Comparison of ENCODE assay signal across 27 cellular contexts in the genomic region with DNA sequence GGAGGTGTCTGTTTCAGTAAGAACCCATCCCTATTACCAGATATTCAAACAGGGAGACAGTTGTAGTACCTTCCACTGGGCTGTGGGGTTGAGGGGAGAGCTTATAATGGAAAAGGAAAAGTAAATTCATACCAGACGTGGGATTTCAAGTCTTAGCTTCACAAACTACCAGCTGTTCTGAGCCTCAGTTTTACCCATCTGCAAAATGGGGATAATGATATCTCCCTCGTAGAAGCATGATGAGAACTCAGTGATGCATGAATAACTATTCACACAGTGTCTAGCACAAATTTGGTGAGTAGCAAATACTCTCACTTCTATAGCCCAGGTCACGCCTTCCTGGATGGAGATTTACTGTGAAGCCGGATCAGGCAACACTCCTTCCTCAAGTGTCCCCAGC. TPM values are rescaled to one million over a fixed set of nuclear protein-coding genes. Genes with fewer than 3 reads are reported as not detected.
DNase-seq lines count a peak whose midpoint lies in the region; ATAC-seq, FAIRE-seq and TF ChIP-seq lines count a peak whose summit lies in the region.
"Had no signal": no experiment of that assay in that cellular context is flagged by ENCODE, and none has a peak within 500 bp of the region (broad histone marks: within the 10 kb centered on the region; RNA-seq: fewer than 3 reads in every experiment).

No MANE protein-coding gene starts in this region.

- H3K4me2 ChIP-seq in HepG2 (ENCODE audit: low read depth, low read length) (no peak overlapping the region), GM12878 (ENCODE audit: control insufficient read depth, insufficient read depth) (no peak overlapping the region)
- H3K4me2 ChIP-seq: A549, KMS-11 had no signal

- 4% methylated on average over 2 of the region's 4 CpGs for WGBS in HepG2 (ENCODE audit: low lambda C conversion rate)
- 61% methylated on average over 4 of the region's 4 CpGs for WGBS in right lobe of liver (ENCODE audit: insufficient coverage, low coverage, low lambda C conversion rate, missing lambda C conversion rate)
- 65% methylated on average over 4 of the region's 4 CpGs for WGBS in GM12878 (ENCODE audit: insufficient coverage, insufficient replicate concordance, low lambda C conversion rate, missing lambda C conversion rate)
- 40 to 67% methylated on average over 2 to 4 of the region's 4 CpGs for WGBS in transverse colon (ENCODE audit: low coverage in 1 of 2), 2 donors

- H4K20me1 ChIP-seq in HepG2 (ENCODE audit: insufficient read depth, low read length), result no peaks in the 10 kb centered on the region
- no peaks in the 10 kb centered on the region for H4K20me1 ChIP-seq in GM12878 (ENCODE audit: control insufficient read depth, insufficient read depth)

- no peaks in the 10 kb centered on the region for H3K36me3 ChIP-seq in HepG2 (replicated peaks in 1 of 2; ENCODE audit: control insufficient read depth in 1 of 2, insufficient read depth in 2 of 2, low read length in 2 of 2)
- H3K36me3 ChIP-seq in right lobe of liver, result no peaks in the 10 kb centered on the region
- no peaks in the 10 kb centered on the region for H3K36me3 ChIP-seq in GM12878 (ENCODE audit: control insufficient read depth in 2 of 2, insufficient read depth in 2 of 2, low read length in 1 of 2)
- H3K36me3 ChIP-seq in transverse colon, result no peaks in the 10 kb centered on the region
- no peaks in the 10 kb centered on the region for H3K36me3 ChIP-seq in left lung

- no TSS peak for BruUV-seq in HepG2 (replicated peaks; lab: Mats Ljungman, UMichigan)
- no TSS peak for BruUV-seq in GM12878 (replicated peaks; lab: Mats Ljungman, UMichigan)

- DNase-seq in HepG2 (ENCODE audit: low spot score) (no peak), right lobe of liver (no peak), GM12878 (ENCODE audit: low read depth, low spot score) (no peak), transverse colon (no peak), putamen (ENCODE audit: low spot score) (no peak), left lung (no peak)
- DNase-seq: Caco-2; CD4-positive, alpha-beta memory T cell; DMS 273 treated with DMSO at 0.1 percent for 48 hours; DMS79 treated with DMSO at 0.1 percent for 48 hours; H9; HFFc6; NCI-H1105 treated with DMSO at 0.1 percent for 48 hours; NCI-H2029 treated with DMSO at 0.1 percent for 48 hours; NCI-H2171; NCI-H345; NCI-H524; PC-3; Right ventricle myocardium superior had no signal

- TF ChIP-seq RAD21 in HepG2 (CRISPR knock-in tag; IDR thresholded peaks at IDR 0.05), result no peak
- no peak for TF ChIP-seq RAD21 in GM12878 (IDR thresholded peaks at IDR 0.05; ENCODE audit: insufficient read depth, low read depth, low read length)

- SMC1A ChIA-PET in GM12878 (lab: Charles Lee; ENCODE audit: uncharacterized antibody, unreplicated experiment), result interaction anchor here (1.1 to 18.0 kb wide), 14 partner anchors 8 to 129 kb away, joined by 3 to 356 read pairs (median 25); partner anchors contain the start of gene IKZF1

- no peak for TF ChIP-seq EP300 in HepG2 (IDR thresholded peaks at IDR 0.05; ENCODE audit: low read depth in 2 of 2, low read length in 2 of 2)
- no peak for TF ChIP-seq EP300 in HepG2 (CRISPR knock-in tag; IDR thresholded peaks at IDR 0.05; ENCODE audit: borderline replicate concordance)
- no peak for TF ChIP-seq EP300 in GM12878 (IDR thresholded peaks at IDR 0.05; ENCODE audit: borderline replicate concordance in 1 of 2, control insufficient read depth in 1 of 2, low read depth in 2 of 2, low read length in 2 of 2)
- no peak for TF ChIP-seq EP300 in transverse colon (IDR thresholded peaks at IDR 0.05; ENCODE audit: low read depth)

- H3K79me2 ChIP-seq in HepG2 (ENCODE audit: insufficient read depth, low read length), result no peaks in the 10 kb centered on the region
- H3K79me2 ChIP-seq in GM12878 (ENCODE audit: control insufficient read depth, insufficient read depth, low read length), result no peaks in the 10 kb centered on the region

- no peak for TF ChIP-seq CTCF in HepG2 (CRISPR knock-in tag; IDR thresholded peaks at IDR 0.05)
- no peak for TF ChIP-seq CTCF in right lobe of liver (IDR thresholded peaks at IDR 0.05)
- TF ChIP-seq CTCF in GM12878 (IDR thresholded peaks at IDR 0.05 in 2 of 3, conservative IDR thresholded peaks at IDR 0.05 in 1 of 3; ENCODE audit: control insufficient read depth in 2 of 3, extremely low read depth in 1 of 3, insufficient read depth in 1 of 3, low read depth in 3 of 3, low read length in 3 of 3), result no peak
- TF ChIP-seq CTCF in transverse colon (IDR thresholded peaks at IDR 0.05), result no peak
- no peak for TF ChIP-seq CTCF in left lung (IDR thresholded peaks at IDR 0.05)

- H3K9ac ChIP-seq in HepG2 (ENCODE audit: insufficient read depth, low read depth, low read length) (no peak overlapping the region), GM12878 (ENCODE audit: control insufficient read depth, insufficient read depth, low read length) (no peak overlapping the region)
- H3K9ac ChIP-seq: KMS-11 had no signal

- ATAC-seq in HepG2 (no peak), right lobe of liver (no peak), GM19351 (IDR thresholded peaks at IDR 0.05; ENCODE audit: unreplicated experiment) (peak; percentile 25), GM12878 (no peak; the same call in 2 of the 3 replicates), left lung (no peak)
- ATAC-seq: A549, PC-3 had no signal

- H3K9me3 ChIP-seq in HepG2 (ENCODE audit: low read length) (no peaks in the 10 kb centered on the region), right lobe of liver (no peaks in the 10 kb centered on the region), GM12878 (replicated peaks; ENCODE audit: control insufficient read depth, insufficient read depth, low read length) (peaks cover 4% of the 10 kb centered on the region; the same call in 2 of the 3 replicates), transverse colon (no peaks in the 10 kb centered on the region), left lung (no peaks in the 10 kb centered on the region)
- H3K9me3 ChIP-seq: A549, Caco-2 had no signal

- H3K27me3 ChIP-seq in HepG2 (ENCODE audit: control insufficient read depth in 1 of 2, insufficient read depth in 2 of 2, low read length in 2 of 2), result no peaks in the 10 kb centered on the region
- H3K27me3 ChIP-seq in right lobe of liver, result no peaks in the 10 kb centered on the region
- H3K27me3 ChIP-seq in GM12878 (replicated peaks in 1 of 2; ENCODE audit: control insufficient read depth in 2 of 2, insufficient read depth in 2 of 2, low read length in 1 of 2), result no peaks in the 10 kb centered on the region
- no peaks in the 10 kb centered on the region for H3K27me3 ChIP-seq in transverse colon
- no peaks in the 10 kb centered on the region for H3K27me3 ChIP-seq in left lung

- intact Hi-C loops in HepG2 (cut with micrococcal nuclease; ENCODE audit: unreplicated experiment) (no loop called here), right lobe of liver (cut with DNase I) (no loop called here), GM12878 (cut with micrococcal nuclease; ENCODE audit: unreplicated experiment) (loop anchor here (2.0 kb wide), 1 partner anchor 93 kb away; no protein-coding TSS in a partner anchor), transverse colon (cut with DNase I; ENCODE audit: low total_unique reads) (no loop called here), left lung (cut with DNase I) (no loop called here)

- no peak overlapping the region for H3K4me3 ChIP-seq in HepG2 (replicated peaks in 1 of 3; ENCODE audit: insufficient read depth in 1 of 3, low read depth in 2 of 3, low read length in 3 of 3)
- H3K4me3 ChIP-seq in right lobe of liver, result no peak overlapping the region
- H3K4me3 ChIP-seq in GM12878, result no peak overlapping the region
- H3K4me3 ChIP-seq in transverse colon, result no peak overlapping the region
- H3K4me3 ChIP-seq in left lung, result no peak overlapping the region
- H3K4me3 ChIP-seq: A549 had no signal

- POLR2A ChIA-PET in HepG2 (lab: Yijun Ruan, JAX), result no interaction called here
- POLR2A ChIA-PET in GM12878 (lab: Charles Lee), result interaction anchor here (1.4 to 13.4 kb wide), 7 partner anchors 9 to 56 kb away, joined by 3 to 165 read pairs (median 7); partner anchors contain the start of gene IKZF1

- FAIRE-seq in HepG2 (lab: Jason Lieb, UNC), result no peak
- no peak for FAIRE-seq in GM12878 (lab: Jason Lieb, UNC)
- FAIRE-seq: A549 had no signal

- RAD21 ChIA-PET in GM12878 (lab: Charles Lee; ENCODE audit: unreplicated experiment), result interaction anchor here (0.9 to 15.0 kb wide), 11 partner anchors 7 to 130 kb away, joined by 3 to 293 read pairs (median 31); partner anchors contain the start of gene IKZF1

- H2AFZ ChIP-seq in HepG2 (ENCODE audit: low read length) (no peak overlapping the region), GM12878 (ENCODE audit: control insufficient read depth, low read depth, low read length) (no peak overlapping the region)

- H3K4me1 ChIP-seq in HepG2 (ENCODE audit: insufficient read depth, low read length), result no peaks in the 10 kb centered on the region
- no peaks in the 10 kb centered on the region for H3K4me1 ChIP-seq in right lobe of liver
- peaks cover 50% of the 10 kb centered on the region for H3K4me1 ChIP-seq in GM12878 (ENCODE audit: control insufficient read depth, insufficient read depth, low read length)
- no peaks in the 10 kb centered on the region for H3K4me1 ChIP-seq in transverse colon
- peaks cover 0 to 18% of the 10 kb centered on the region in 2 donors for H3K4me1 ChIP-seq in left lung
- H3K4me1 ChIP-seq: A549, Caco-2 had no signal

- H3K27ac ChIP-seq in HepG2 (ENCODE audit: extremely low read length, insufficient read depth, low read length) (no peak overlapping the region), right lobe of liver (no peak overlapping the region), GM12878 (ENCODE audit: control insufficient read depth, insufficient read depth) (no peak overlapping the region), transverse colon (no peak overlapping the region), left lung (no peak overlapping the region)
- H3K27ac ChIP-seq: A549, HL-60, KMS-11 had no signal

- in situ Hi-C loops in HepG2 (cut with HindIII; ENCODE audit: extremely low pct_ligation_motif_present, low pct_unique_long_range_greater_than_20kb) (no loop called here), GM12878 (cut with MboI) (no loop called here), transverse colon (cut with MboI; ENCODE audit: low pct_ligation_motif_present in 1 of 4, low pct_unique_long_range_greater_than_20kb in 1 of 4, low sequenced_read_pairs in 3 of 4) (no loop called here)

- TF ChIP-seq POLR2A in HepG2 (IDR thresholded peaks at IDR 0.05; ENCODE audit: insufficient read depth in 1 of 2, low read depth in 2 of 2, low read length in 2 of 2) (no peak), right lobe of liver (IDR thresholded peaks at IDR 0.05) (no peak), GM12878 (IDR thresholded peaks at IDR 0.05; ENCODE audit: low read depth, low read length) (no peak), transverse colon (IDR thresholded peaks at IDR 0.05) (no peak)

- CTCF ChIA-PET in HepG2 (lab: Yijun Ruan, JAX; ENCODE audit: low intra/inter-chr PET ratio, low total read pairs) (no interaction called here), GM12878 (lab: Yijun Ruan, JAX) (interaction anchor here (0.7 to 15.9 kb wide), 10 partner anchors 7 to 143 kb away, joined by 3 to 250 read pairs (median 12); partner anchors contain the start of gene IKZF1)

RNA-seq across cellular contexts. Expression of gene IKZF1, which starts 29.1 kb away (rescaled TPM):
- total RNA-seq in HepG2 (2016; rRNA removed; fragmentation: Illumina TruSeq; extraction: Trizol) (not detected in 2 replicates), right lobe of liver (1 to 10 TPM; 3.1 to 9.6 (median 5.2) TPM), GM12878 (2014; rRNA removed) (101 and 104 TPM in 2 replicates), GM12878 (2014; rRNA removed; fragmentation: Illumina TruSeq; extraction: Trizol) (69.5 and 70.2 TPM in 2 replicates), GM12878 (2021) (125 and 131 TPM in 2 replicates), transverse colon (100 to 1,000 TPM in 1 of 4 donors, 10 to 100 TPM in 1, 1 to 10 TPM in 2; 9.2 to 116 (median 29.1) TPM), left lung (10 to 100 TPM; 19.0 to 50.2 TPM)
- total RNA-seq in HepG2 (2016; cell fraction: cytosol; rRNA removed; fragmentation: Illumina TruSeq; extraction: Trizol; ENCODE audit: low read depth), result not detected in 2 replicates
- total RNA-seq in HepG2 (2016; cell fraction: insoluble cytoplasmic fraction; rRNA removed; fragmentation: Illumina TruSeq; extraction: Trizol), result not detected in 2 replicates
- not detected in 2 replicates for total RNA-seq in HepG2 (2016; cell fraction: membrane; rRNA removed; fragmentation: Illumina TruSeq; extraction: Trizol)
- total RNA-seq in HepG2 (2016; cell fraction: nucleus; rRNA removed; fragmentation: Illumina TruSeq; extraction: Trizol), result not detected in 2 replicates
- polyA plus RNA-seq in HepG2 (2011; rRNA removed) (not detected in 2 replicates), GM12878 (2011; rRNA removed) (58.5 and 61.7 TPM in 2 replicates), GM12878 (2014; fragmentation: Illumina TruSeq; extraction: Trizol) (73.0 and 73.8 TPM in 2 replicates), GM12878 (2014; fragmentation: Nextera tagmentation; extraction: Ambion mirVana) (10 to 100 TPM; 27.2 to 29.8 TPM), GM12878 (2014; rRNA removed) (60.3 and 64.2 TPM in 2 replicates), GM12878 (2016; fragmentation: Nextera tagmentation; extraction: Ambion mirVana) (10 to 100 TPM; 82.5 to 95.3 TPM)
- polyA plus RNA-seq in HepG2 (2011; cell fraction: cytosol; rRNA removed), result 0.01 TPM in 1 of 2 replicates, not detected in the other
- polyA plus RNA-seq in HepG2 (2011; cell fraction: nucleus; rRNA removed), result not detected in 2 replicates
- polyA plus RNA-seq in HepG2 (2012), result not detected in 2 replicates
- not detected in 2 replicates for polyA plus RNA-seq in HepG2 (2016; cell fraction: cytosol; fragmentation: Illumina TruSeq; extraction: Trizol; ENCODE audit: low read depth)
- polyA plus RNA-seq in HepG2 (2016; cell fraction: insoluble cytoplasmic fraction; fragmentation: Illumina TruSeq; extraction: Trizol; ENCODE audit: low read depth), result not detected in 2 replicates
- polyA plus RNA-seq in HepG2 (2016; cell fraction: membrane; fragmentation: Illumina TruSeq; extraction: Trizol; ENCODE audit: low read depth), result not detected in 2 replicates
- not detected in 2 replicates for polyA plus RNA-seq in HepG2 (2016; cell fraction: nucleus; fragmentation: Illumina TruSeq; extraction: Trizol; ENCODE audit: insufficient read depth, low read depth)
- 0.06 and 0.23 TPM in 2 replicates for polyA minus RNA-seq in HepG2 (2011; rRNA and poly(A)+ RNA removed; ENCODE audit: low replicate concordance)
- not detected in 2 replicates for polyA minus RNA-seq in HepG2 (2011; cell fraction: cytosol; rRNA and poly(A)+ RNA removed)
- not detected in 2 replicates for polyA minus RNA-seq in HepG2 (2011; cell fraction: nucleus; rRNA and poly(A)+ RNA removed)
- 250 and 261 TPM in 2 replicates for total RNA-seq in GM12878 (2013; cell fraction: nucleolus; rRNA removed)
- 23.9 TPM for polyA plus RNA-seq in GM12878 (2011; ENCODE audit: low read depth)
- polyA plus RNA-seq in GM12878 (2011; cell fraction: cytosol; rRNA removed), result 60.4 and 68.7 TPM in 2 replicates
- polyA plus RNA-seq in GM12878 (2011; cell fraction: nucleus; rRNA removed), result 76.4 and 80.1 TPM in 2 replicates
- 30.9 and 31.5 TPM in 2 replicates for polyA plus RNA-seq in GM12878 (2012)
- 133 and 138 TPM in 2 replicates for polyA minus RNA-seq in GM12878 (2011; rRNA and poly(A)+ RNA removed)
- 59.5 and 62.5 TPM in 2 replicates for polyA minus RNA-seq in GM12878 (2011; cell fraction: cytosol; rRNA and poly(A)+ RNA removed)
- 108 and 193 TPM in 2 replicates for polyA minus RNA-seq in GM12878 (2011; cell fraction: nucleus; rRNA and poly(A)+ RNA removed)
- total RNA-seq: Caco-2, HFFc6, HT-29, PC-3, RPMI7951, SK-MEL-5 had no signal
- polyA plus RNA-seq: A549, BJ had no signal

Comparison
In these comparisons a context has a peak if more than half of its experiments do, and no peak if none do; other contexts are left out.
1. Of the 75 proteins assayed by ChIP-seq in both HepG2 and GM12878: peak only in HepG2: none; only in GM12878: IKZF1; in both: none; in neither: 74.